Comparison of ENCODE assay signal across 1 cellular context in genomic region chr14:22848391-22849164, GRCh38.
TF ChIP-seq lines count a peak whose summit lies in the region.

No MANE protein-coding gene starts in this region.

TF ChIP-seq in HEK293, 187 proteins besides CTCF, POLR2A, EP300 and RAD21 (continued from another document):
- TF ChIP-seq ZNF26 (tag by site-specific recombination; IDR thresholded peaks at IDR 0.05): no peak
- peak; percentile 16; the same call in 1 of the 2 replicates for TF ChIP-seq ZIC2 (tag by site-specific recombination; IDR thresholded peaks at IDR 0.05)
